In the genomic region with DNA sequence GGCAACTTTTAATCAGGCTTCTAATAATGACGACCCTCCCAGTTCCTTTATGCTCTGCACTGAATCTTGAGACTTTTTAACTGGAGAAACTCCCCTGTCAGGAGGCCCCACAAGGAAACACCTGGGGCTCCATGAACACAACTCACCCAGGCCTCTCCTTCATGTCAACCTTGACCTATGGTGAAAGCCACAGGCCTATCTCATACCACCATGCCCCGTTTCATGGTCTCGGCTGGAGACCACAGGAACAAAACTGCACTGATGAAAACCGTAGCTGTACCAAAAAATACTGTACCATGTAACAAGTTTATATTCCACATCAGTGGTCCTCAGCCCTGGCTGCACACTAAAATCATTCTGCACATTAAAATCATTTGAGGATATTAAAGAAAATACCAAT, we compare ENCODE assay signal across 13 cellular contexts. TPM values are rescaled to one million over a fixed set of nuclear protein-coding genes. Genes with fewer than 3 reads are reported as not detected.
A peak's percentile ranks its signal among the peaks of the same experiment; 100 is the strongest.
DNase-seq lines count a peak whose midpoint lies in the region; ATAC-seq, FAIRE-seq and TF ChIP-seq lines count a peak whose summit lies in the region.
"Had no signal": no experiment of that assay in that cellular context is flagged by ENCODE, and none has a peak within 500 bp of the region (broad histone marks: within the 10 kb centered on the region; RNA-seq: fewer than 3 reads in every experiment).

No MANE protein-coding gene starts in this region.

- TF ChIP-seq POLR2A in uterus (IDR thresholded peaks at IDR 0.05) = no peak

- intact Hi-C loops in heart right ventricle (cut with DNase I) (loop anchor here in 3 of 10 donors (10.0 kb wide), 3 partner anchors 63 to 257 kb away; no protein-coding TSS in a partner anchor), uterus (cut with DNase I; ENCODE audit: low total_unique reads) (no loop called here)

- no peaks in the 10 kb centered on the region for H3K9me3 ChIP-seq in cardiac muscle cell (ENCODE audit: low read depth)
- no peaks in the 10 kb centered on the region for H3K9me3 ChIP-seq in heart right ventricle
- no peaks in the 10 kb centered on the region for H3K9me3 ChIP-seq in uterus
- H3K9me3 ChIP-seq: A549, MG63, Peyer's patch, psoas muscle had no signal

- H3K27ac ChIP-seq in cardiac muscle cell (peak overlapping the region; percentile 6), heart right ventricle (no peak overlapping the region), cingulate gyrus (ENCODE audit: low read depth, low read length) (peak overlapping the region; percentile 87), uterus (peak overlapping the region; percentile 59 to 79)
- H3K27ac ChIP-seq: A549 had no signal

- H3K36me3 ChIP-seq in cardiac muscle cell = peaks cover 4% of the 10 kb centered on the region
- peaks cover 0 to 9% (median 0%) of the 10 kb centered on the region in 9 donors for H3K36me3 ChIP-seq in heart right ventricle
- H3K36me3 ChIP-seq in uterus = no peaks in the 10 kb centered on the region
- H3K36me3 ChIP-seq: MG63 had no signal

- no peak for DNase-seq in cardiac muscle cell (ENCODE audit: low read depth in 1 of 2, low spot score in 1 of 2)
- no peak for DNase-seq in heart right ventricle
- no peak for DNase-seq in uterus
- no peak for DNase-seq in GM13977 (ENCODE audit: low spot score)
- DNase-seq in foreskin fibroblast = no peak
- no peak for DNase-seq in urothelium cell line (ENCODE audit: low spot score)
- DNase-seq: effector memory CD4-positive, alpha-beta T cell; MG63; psoas muscle had no signal

- FAIRE-seq in urothelium cell line (lab: Jason Lieb, UNC) = no peak
- FAIRE-seq: A549 had no signal

- H3K27me3 ChIP-seq in cardiac muscle cell = no peaks in the 10 kb centered on the region
- no peaks in the 10 kb centered on the region for H3K27me3 ChIP-seq in heart right ventricle
- no peaks in the 10 kb centered on the region for H3K27me3 ChIP-seq in uterus
- H3K27me3 ChIP-seq: MG63, Peyer's patch had no signal

- in situ Hi-C loops in GM13977 (cut with MboI; ENCODE audit: low pct_unique_long_range_greater_than_20kb, low sequenced_read_pairs, unreplicated experiment) = no loop called here

- H3K4me3 ChIP-seq in cardiac muscle cell (no peak overlapping the region), heart right ventricle (no peak overlapping the region), uterus (no peak overlapping the region), foreskin fibroblast (ENCODE audit: low read depth in 1 of 2, low read length in 2 of 2) (no peak overlapping the region)
- H3K4me3 ChIP-seq: A549, MG63, Peyer's patch, psoas muscle had no signal

- ATAC-seq in heart right ventricle (no peak), HG03135 (IDR thresholded peaks at IDR 0.05; ENCODE audit: unreplicated experiment) (peak; percentile 48)
- ATAC-seq: A549 had no signal

- H3K4me1 ChIP-seq in cardiac muscle cell (ENCODE audit: low read depth) = peaks cover 15% of the 10 kb centered on the region
- peaks cover 0 to 60% (median 42%) of the 10 kb centered on the region in 9 donors for H3K4me1 ChIP-seq in heart right ventricle
- H3K4me1 ChIP-seq in uterus = peaks cover 0 to 15% of the 10 kb centered on the region in 2 donors
- H3K4me1 ChIP-seq: A549 had no signal

- TF ChIP-seq CTCF in cardiac muscle cell (IDR thresholded peaks at IDR 0.05; ENCODE audit: low read depth, low read length) (no peak), heart right ventricle (IDR thresholded peaks at IDR 0.05) (no peak), uterus (IDR thresholded peaks at IDR 0.05) (no peak), GM13977 (IDR thresholded peaks at IDR 0.05; ENCODE audit: extremely low read depth, insufficient read depth, missing control alignments) (no peak), foreskin fibroblast (IDR thresholded peaks at IDR 0.05; ENCODE audit: low read depth, low read length) (no peak)

- WGBS in heart right ventricle, 2 donors = 72 to 82% methylated on average over 4 of the region's 4 CpGs

RNA-seq across cellular contexts. Expression of gene ZNF827, which starts 57.0 kb away (rescaled TPM):
- total RNA-seq in cardiac muscle cell = 32.3 and 37.3 TPM in 2 replicates
- 8.9 and 13.2 TPM in 2 replicates for polyA plus RNA-seq in cardiac muscle cell
- 10 to 100 TPM; 11.7 to 33.9 (median 22.4) TPM for total RNA-seq in heart right ventricle
- polyA plus RNA-seq in heart right ventricle = 1 to 10 TPM; 3.8 to 7.2 TPM
- total RNA-seq in uterus = 10 to 100 TPM in 2 of 4 donors, 1 to 10 TPM in 2; 2.9 to 33.1 (median 14.2) TPM

Comparison
In these comparisons a context has a peak if more than half of its experiments do, and no peak if none do; other contexts are left out.
1. H3K27ac ChIP-seq: peak in cardiac muscle cell (single experiment), cingulate gyrus (single experiment) and uterus (2 of 2); none in heart right ventricle (0 of 10).